In the genomic region with DNA sequence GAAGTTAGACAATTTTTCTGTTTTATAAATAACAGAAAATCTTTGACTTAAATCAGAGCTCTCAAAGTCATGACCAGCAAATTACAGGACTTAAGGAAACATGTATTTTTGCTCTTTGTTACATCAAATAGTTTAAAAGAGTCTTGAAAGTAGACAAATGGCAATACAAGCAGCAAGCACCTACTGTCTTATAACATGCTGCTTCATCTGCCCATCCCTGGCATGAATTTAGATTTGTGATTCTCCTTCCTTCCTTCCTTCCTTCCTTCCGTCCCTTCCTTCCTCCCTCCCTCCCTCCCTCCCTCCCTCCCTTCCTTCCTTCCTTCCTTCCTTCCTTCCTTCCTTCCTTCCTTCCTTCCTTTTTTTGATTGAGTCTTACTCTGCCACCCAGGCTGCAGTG, we compare ENCODE assay signal across 26 cellular contexts.
"Had no signal": no experiment of that assay in that cellular context is flagged by ENCODE, and none has a peak within 500 bp of the region (broad histone marks: within the 10 kb centered on the region; RNA-seq: fewer than 3 reads in every experiment).

No MANE protein-coding gene starts in this region.

- H3K36me3 Mint-ChIP-seq: mesothelial cell of epicardium, naive B cell had no signal

- H3K4me3 Mint-ChIP-seq: endodermal cell, mesothelial cell of epicardium, naive B cell had no signal

- H3K27me3 ChIP-seq: colonic mucosa, dorsolateral prefrontal cortex, esophagus squamous epithelium, gastrocnemius medialis, heart right ventricle, left lung had no signal

- DNase-seq: colonic mucosa; cortex of kidney; dermis blood vessel endothelial cell; dorsolateral prefrontal cortex; effector CD4-positive, alpha-beta T cell; effector memory CD4-positive, alpha-beta T cell; endodermal cell; erythroblast; esophagus squamous epithelium; foreskin fibroblast; foreskin melanocyte; gastrocnemius medialis; glutamatergic neuron; head of caudate nucleus; heart right ventricle; hippocampal formation; left cardiac atrium; left lung; left ventricle myocardium superior; lower lobe of right lung; mesenchymal stem cell; mucosa of descending colon; naive B cell had no signal

- H3K4me3 ChIP-seq: colonic mucosa, dorsolateral prefrontal cortex, esophagus squamous epithelium, gastrocnemius medialis, heart right ventricle, left lung, lower lobe of right lung, mucosa of descending colon had no signal

- H3K9me3 ChIP-seq: colonic mucosa, esophagus squamous epithelium, gastrocnemius medialis, lower lobe of right lung had no signal

- H3K27ac Mint-ChIP-seq: endodermal cell, mesothelial cell of epicardium had no signal

- H3K27ac ChIP-seq: colonic mucosa, dorsolateral prefrontal cortex, epithelial cell of prostate, esophagus squamous epithelium, gastrocnemius medialis, heart right ventricle, left lung, lower lobe of right lung had no signal

- ATAC-seq: esophagus mucosa, gastrocnemius medialis, heart right ventricle, left cardiac atrium, left lung, left ventricle myocardium superior, lower lobe of right lung, mucosa of descending colon had no signal

- H3K27me3 Mint-ChIP-seq: naive B cell had no signal

- H3K4me1 ChIP-seq: colonic mucosa, esophagus squamous epithelium, gastrocnemius medialis, heart right ventricle, left lung, lower lobe of right lung had no signal

- H3K9me3 Mint-ChIP-seq: mesothelial cell of epicardium had no signal

- H3K36me3 ChIP-seq: colonic mucosa, esophagus squamous epithelium, gastrocnemius medialis, heart right ventricle, left lung, lower lobe of right lung had no signal
